8 cellular contexts compared by ENCODE assay signal in the genomic region with DNA sequence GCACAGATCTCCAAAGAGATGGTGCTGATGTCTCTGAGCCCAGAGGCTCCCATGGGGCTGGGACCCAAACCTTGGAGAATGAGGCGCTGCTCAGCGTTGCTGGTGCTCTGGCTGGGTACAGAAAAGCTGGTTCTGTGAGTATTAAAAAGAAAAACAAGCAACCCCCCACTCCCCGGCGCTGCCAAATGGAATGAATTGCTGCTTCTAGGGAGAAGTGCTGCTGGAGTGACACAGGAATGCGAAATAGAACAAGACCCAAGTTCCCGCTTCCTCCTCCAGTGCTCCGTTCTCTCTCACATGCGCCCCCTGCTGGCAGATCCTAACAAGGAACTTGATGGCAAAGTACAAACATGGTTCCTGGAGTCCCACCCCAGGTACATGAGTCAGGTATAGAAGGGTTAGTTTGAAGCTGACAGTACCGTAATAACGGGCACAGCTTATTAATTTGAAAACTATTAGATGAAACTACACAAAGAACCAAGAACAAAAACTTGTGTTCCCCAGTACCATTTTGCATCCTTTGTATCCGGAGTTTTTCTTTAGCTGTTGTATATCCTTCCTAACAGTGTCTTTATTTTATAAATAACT. TPM values are rescaled to one million over a fixed set of nuclear protein-coding genes. Genes with fewer than 3 reads are reported as not detected.
DNase-seq lines count a peak whose midpoint lies in the region; ATAC-seq lines count a peak whose summit lies in the region.

No MANE protein-coding gene starts in this region.

- H3K27ac ChIP-seq in Karpas-422 (ENCODE audit: low read length) (no peak overlapping the region), epithelial cell of prostate (no peak overlapping the region)

- H3K36me3 ChIP-seq in Karpas-422 (ENCODE audit: insufficient read depth, low read length) = peaks cover 9% of the 10 kb centered on the region

- peak overlapping the region; percentile 25 for H3K9ac ChIP-seq in Karpas-422 (ENCODE audit: low read length)

- no peaks in the 10 kb centered on the region for H3K9me3 ChIP-seq in Karpas-422 (ENCODE audit: low read length)

- no peak for ATAC-seq in GM19395 (IDR thresholded peaks at IDR 0.05; ENCODE audit: unreplicated experiment)

- peak overlapping the region; percentile 44 for H3K4me2 ChIP-seq in Karpas-422 (ENCODE audit: low read depth, low read length, poor library complexity, severe bottlenecking)

- 0 out of 2 replicates have a peak overlapping the region, but pooled peaks have one; percentile 19 for H3K4me3 ChIP-seq in Karpas-422 (ENCODE audit: low read length)

- DNase-seq in DMS53 treated with DMSO at 0.1 percent for 48 hours (lab: John Stamatoyannopoulos, UW; ENCODE audit: unreplicated experiment) (peak; percentile 83), Karpas-422 (peak; percentile 96), OCI-M1 (lab: John Stamatoyannopoulos, UW) (peak; percentile 95), epithelial cell of prostate (ENCODE audit: low read depth, low spot score) (peak; percentile 72), myocyte (ENCODE audit: low read depth) (peak; percentile 91)
- peak; percentile 100 for DNase-seq in activated CD8-positive, alpha-beta memory T cell treated with anti-CD3 and anti-CD28 coated beads, Interleukin-2, amount 50 U/mL, for 48 hours
- DNase-seq in stimulated activated CD8-positive, alpha-beta memory T cell treated with anti-CD3 and anti-CD28 coated beads, Interleukin-4, amount 100 ng/mL, for 4 hours (ENCODE audit: low read depth in 2 of 2, low spot score in 1 of 2) = peak; percentile 85 to 99

- peak overlapping the region; percentile 74; the same call in 1 of the 2 replicates for H2AFZ ChIP-seq in Karpas-422 (ENCODE audit: low read length)

- H3K79me2 ChIP-seq in Karpas-422 (ENCODE audit: low read length) = peaks cover 26% of the 10 kb centered on the region

- H3K4me1 ChIP-seq in Karpas-422 (ENCODE audit: low read length) = peaks cover 18% of the 10 kb centered on the region

- no peaks in the 10 kb centered on the region for H3K27me3 ChIP-seq in Karpas-422 (ENCODE audit: low read length)

- H3K9me2 ChIP-seq in Karpas-422 (replicated peaks; ENCODE audit: insufficient read depth, low read length) = no peaks in the 10 kb centered on the region

- 0 out of 2 replicates have a peak, but pooled peaks cover 13% of the 10 kb centered on the region for H4K20me1 ChIP-seq in Karpas-422 (ENCODE audit: insufficient read depth, low read depth, low read length)

RNA-seq across cellular contexts. Expression of a gene that starts 2.1 kb away (rescaled TPM):
- 34.5 and 43.7 TPM in 2 replicates for total RNA-seq in Karpas-422 (2014; rRNA removed; shearing (Covaris generic); ENCODE audit: low replicate concordance)
- total RNA-seq in myocyte = 33.7 and 45.3 TPM in 2 replicates
- 31.0 TPM for polyA plus RNA-seq in myocyte (2012)

RNA-seq across cellular contexts. Expression of a gene that starts 29.0 kb away (rescaled TPM):
- 30.6 and 34.0 TPM in 2 replicates for total RNA-seq in Karpas-422 (2014; rRNA removed; shearing (Covaris generic); ENCODE audit: low replicate concordance)
- total RNA-seq in myocyte = 80.7 and 84.7 TPM in 2 replicates
- 71.0 TPM for polyA plus RNA-seq in myocyte (2012)
